20 cellular contexts compared by ENCODE assay signal in the genomic region with DNA sequence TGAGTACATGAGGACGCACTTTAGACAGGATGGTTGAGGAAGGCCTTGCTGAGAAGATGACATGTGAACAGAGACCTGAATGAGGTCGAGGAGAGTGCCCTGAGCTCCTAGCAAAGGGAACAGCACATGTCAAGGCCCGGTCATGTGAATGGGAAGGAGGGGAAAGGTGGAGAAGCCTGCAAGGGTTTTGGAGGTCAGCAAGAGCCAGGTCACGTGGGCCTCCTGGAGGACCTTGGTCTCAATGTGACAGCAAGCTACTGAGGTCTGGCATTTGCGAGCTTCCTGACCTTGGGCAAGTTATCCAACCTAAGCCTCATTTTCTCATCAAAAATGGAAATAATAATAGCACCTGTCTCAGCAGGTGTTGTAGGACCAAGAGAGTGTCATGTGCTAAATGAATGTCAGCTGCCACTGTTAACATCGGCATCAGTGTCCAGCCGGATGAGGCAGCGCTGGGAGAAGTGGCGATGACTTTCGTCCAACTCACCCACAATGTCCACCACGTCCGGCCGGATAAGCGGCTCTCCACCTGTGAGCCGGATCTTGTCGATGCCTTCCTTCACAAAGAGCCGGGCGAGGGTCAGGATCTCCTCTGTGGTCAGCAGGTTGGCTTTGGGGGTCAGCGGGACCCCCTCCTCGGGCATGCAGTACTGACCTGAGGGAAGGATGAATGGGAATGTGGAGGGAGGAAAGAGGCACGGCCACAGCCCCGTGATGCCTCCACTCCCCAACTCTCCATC.
"Had no signal": no experiment of that assay in that cellular context is flagged by ENCODE, and none has a peak within 500 bp of the region (broad histone marks: within the 10 kb centered on the region; RNA-seq: fewer than 3 reads in every experiment).

No MANE protein-coding gene starts in this region.

- DNase-seq: esophagus squamous epithelium; foreskin fibroblast; immature natural killer cell; left lung; mesenchymal stem cell; midbrain; naive B cell; posterior cingulate gyrus; right cardiac atrium; stimulated activated CD4-positive, alpha-beta T cell treated with anti-CD3 and anti-CD28 coated beads, Interleukin-4, amount 100 ng/mL, for 1 hour; stimulated activated CD8-positive, alpha-beta memory T cell treated with anti-CD3 and anti-CD28 coated beads, Interleukin-4, amount 100 ng/mL, for 48 hours; stimulated activated naive CD8-positive, alpha-beta T cell treated with anti-CD3 and anti-CD28 coated beads, Interleukin-15, Interleukin-2, amounts not matched to agents 100 U/mL and 50 U/mL, for 24 hours; tibial artery; upper lobe of right lung had no signal

- H3K27me3 ChIP-seq: esophagus squamous epithelium, left lung, tibial artery, upper lobe of right lung, vagina had no signal

- FAIRE-seq: keratinocyte had no signal

- ATAC-seq: left lung; right cardiac atrium; stimulated activated effector memory CD8-positive, alpha-beta T cell treated with anti-CD3 and anti-CD28 coated beads, Interleukin-12 subunit alpha, Interleukin-12 subunit beta, amount 100 ng/mL, for 72 hours; stimulated activated naive CD8-positive, alpha-beta T cell treated with anti-CD3 and anti-CD28 coated beads, Interleukin-15, Interleukin-2, amounts not matched to agents 100 U/mL and 50 U/mL, for 24 hours; upper lobe of right lung had no signal

- H3K9me3 ChIP-seq: esophagus squamous epithelium, left lung, neutrophil, tibial artery, upper lobe of right lung, vagina had no signal

- H3K4me2 ChIP-seq: smooth muscle cell had no signal

- H3K27ac ChIP-seq: left lung, neutrophil, upper lobe of right lung, vagina had no signal

- H3K36me3 ChIP-seq: neutrophil had no signal

- H3K4me3 ChIP-seq: esophagus squamous epithelium, left lung, lung, smooth muscle cell, tibial artery, upper lobe of right lung, vagina had no signal
